Comparison of ENCODE assay signal across 8 cellular contexts in genomic region chr16:30787613-30788378, GRCh38. TPM values are rescaled to one million over a fixed set of nuclear protein-coding genes. Genes with fewer than 3 reads are reported as not detected.
DNase-seq lines count a peak whose midpoint lies in the region; ATAC-seq and TF ChIP-seq lines count a peak whose summit lies in the region.

No MANE protein-coding gene starts in this region.

- H3K27me3 ChIP-seq in H7 (ENCODE audit: control insufficient read depth, insufficient read depth, low read length) (no peaks in the 10 kb centered on the region; the same call in 1 of the 2 replicates), hepatocyte (no peaks in the 10 kb centered on the region)

- no peak for ATAC-seq in HG03039 (IDR thresholded peaks at IDR 0.05; ENCODE audit: unreplicated experiment)

- H3K27ac Mint-ChIP-seq in activated CD4-positive, alpha-beta memory T cell treated with anti-CD3 and anti-CD28 coated beads for 36 hours = no peak overlapping the region

- H3K9me3 Mint-ChIP-seq in activated CD4-positive, alpha-beta memory T cell treated with anti-CD3 and anti-CD28 coated beads for 36 hours = no peaks in the 10 kb centered on the region

- H3K79me2 ChIP-seq in hepatocyte = peaks cover 34% of the 10 kb centered on the region

- peaks cover 20% of the 10 kb centered on the region for H3K4me1 ChIP-seq in hepatocyte (ENCODE audit: insufficient read depth)

- H3K4me1 Mint-ChIP-seq in activated CD4-positive, alpha-beta memory T cell treated with anti-CD3 and anti-CD28 coated beads for 36 hours (ENCODE audit: low read depth) = peaks cover 12% of the 10 kb centered on the region

- no peaks in the 10 kb centered on the region for H3K9me2 ChIP-seq in hepatocyte (replicated peaks; ENCODE audit: insufficient read depth)

- H2AFZ ChIP-seq in hepatocyte = peak overlapping the region; percentile 99

- H3K9me3 ChIP-seq in hepatocyte (ENCODE audit: low read depth) = no peaks in the 10 kb centered on the region

- H3K4me3 ChIP-seq in H7 (ENCODE audit: insufficient read depth, low read depth, low read length) = peak overlapping the region; percentile 86
- H3K4me3 ChIP-seq in hepatocyte = peak overlapping the region; percentile 95
- H3K4me3 ChIP-seq in skeletal muscle cell (ENCODE audit: low read depth, low read length) = peak overlapping the region; percentile 94

- intact Hi-C loops in activated CD4-positive, alpha-beta memory T cell treated with anti-CD3 and anti-CD28 coated beads for 36 hours (cut with micrococcal nuclease) = loop anchor here (1.0 kb wide), 1 partner anchor 19 kb away; no protein-coding TSS in a partner anchor

- no peak for TF ChIP-seq CTCF in hepatocyte (IDR thresholded peaks at IDR 0.05; ENCODE audit: poor library complexity)

- in situ Hi-C loops in ACHN (cut with HindIII; ENCODE audit: low pct_ligation_motif_present, low pct_unique_long_range_greater_than_20kb, low sequenced_read_pairs) = loop anchor here (25.0 kb wide), 1 partner anchor 100 kb away; the partner anchor contains the start of genes BCL7C and CTF1

- peak overlapping the region; percentile 98 for H3K27ac ChIP-seq in hepatocyte

- H3K36me3 Mint-ChIP-seq in activated CD4-positive, alpha-beta memory T cell treated with anti-CD3 and anti-CD28 coated beads for 36 hours = peaks cover 5% of the 10 kb centered on the region

- no peak for DNase-seq in H7
- DNase-seq in activated CD4-positive, alpha-beta memory T cell treated with anti-CD3 and anti-CD28 coated beads for 36 hours = no peak
- DNase-seq in hepatocyte (ENCODE audit: low spot score) = peak; percentile 12
- DNase-seq in skeletal muscle cell (ENCODE audit: low read depth) = no peak
- DNase-seq in ureter (ENCODE audit: low spot score) = no peak
- no peak for DNase-seq in ACHN
- no peak for DNase-seq in SK-N-DZ (ENCODE audit: low spot score)

- H4K20me1 ChIP-seq in hepatocyte (ENCODE audit: insufficient read depth, poor library complexity, severe bottlenecking) = peaks cover 6% of the 10 kb centered on the region

- peaks cover 5% of the 10 kb centered on the region for H3K36me3 ChIP-seq in H7 (replicated peaks; ENCODE audit: control insufficient read depth, insufficient read depth, low read length)
- no peaks in the 10 kb centered on the region for H3K36me3 ChIP-seq in hepatocyte (replicated peaks; ENCODE audit: insufficient read depth, low read depth)

- H3K4me3 Mint-ChIP-seq in activated CD4-positive, alpha-beta memory T cell treated with anti-CD3 and anti-CD28 coated beads for 36 hours = peak overlapping the region; percentile 77

- peak overlapping the region; percentile 97 for H3K4me2 ChIP-seq in hepatocyte

- H3K27me3 Mint-ChIP-seq in activated CD4-positive, alpha-beta memory T cell treated with anti-CD3 and anti-CD28 coated beads for 36 hours = peaks cover 4% of the 10 kb centered on the region

- WGBS in hepatocyte (ENCODE audit: low lambda C conversion rate, missing lambda C conversion rate) = 37% methylated on average over 11 of the region's 11 CpGs

- POLR2A ChIA-PET in activated CD4-positive, alpha-beta memory T cell treated with anti-CD3 and anti-CD28 coated beads for 36 hours (lab: Charles Lee) = interaction anchor here (1.0 to 1.2 kb wide), 2 partner anchors 11 to 18 kb away, joined by 3 read pairs; no protein-coding TSS in a partner anchor

- CTCF ChIA-PET in activated CD4-positive, alpha-beta memory T cell treated with anti-CD3 and anti-CD28 coated beads for 36 hours (lab: Charles Lee) = interaction anchor here (1.0 kb wide), 2 partner anchors 18 to 26 kb away, joined by 3 to 4 read pairs; no protein-coding TSS in a partner anchor

RNA-seq across cellular contexts. Expression of gene ZNF629, which starts 0.8 kb away (rescaled TPM):
- total RNA-seq in H7 (2014; rRNA removed; shearing (Covaris generic)) = 15.1 and 16.0 TPM in 2 replicates
- 1 to 10 TPM; 2.9 to 3.1 TPM for total RNA-seq in activated CD4-positive, alpha-beta memory T cell treated with anti-CD3 and anti-CD28 coated beads for 36 hours
- total RNA-seq in hepatocyte (12.2 and 15.6 TPM in 2 replicates), ureter (21.6 TPM)
- 7.7 and 8.7 TPM in 2 replicates for polyA plus RNA-seq in hepatocyte
- 15.0 and 15.4 TPM in 2 replicates for polyA plus RNA-seq in SK-N-DZ (2014; cell fraction: cytosol; rRNA removed)
- 10.7 and 13.9 TPM in 2 replicates for polyA plus RNA-seq in SK-N-DZ (2014; cell fraction: nucleus; rRNA removed)

RNA-seq across cellular contexts. Expression of gene RNF40, which starts 25.7 kb away (rescaled TPM):
- total RNA-seq in H7 (2014; rRNA removed; shearing (Covaris generic)) = 72.6 and 72.9 TPM in 2 replicates
- 10 to 100 TPM; 70.9 to 72.8 TPM for total RNA-seq in activated CD4-positive, alpha-beta memory T cell treated with anti-CD3 and anti-CD28 coated beads for 36 hours
- total RNA-seq in hepatocyte = 63.5 and 75.3 TPM in 2 replicates
- polyA plus RNA-seq in hepatocyte = 70.4 and 75.6 TPM in 2 replicates
- 133 TPM for total RNA-seq in ureter
- polyA plus RNA-seq in SK-N-DZ (2014; cell fraction: cytosol; rRNA removed) = 76.5 and 83.8 TPM in 2 replicates
- polyA plus RNA-seq in SK-N-DZ (2014; cell fraction: nucleus; rRNA removed) = 104 and 122 TPM in 2 replicates

RNA-seq across cellular contexts. Expression of gene CFAP119, which starts 25.9 kb away (rescaled TPM):
- total RNA-seq in H7 (2014; rRNA removed; shearing (Covaris generic)) = 1.5 and 2.1 TPM in 2 replicates
- total RNA-seq in activated CD4-positive, alpha-beta memory T cell treated with anti-CD3 and anti-CD28 coated beads for 36 hours = 1 to 10 TPM; 3.8 to 4.9 TPM
- total RNA-seq in hepatocyte (1.3 and 5.0 TPM in 2 replicates), ureter (8.7 TPM)
- 4.2 and 6.1 TPM in 2 replicates for polyA plus RNA-seq in hepatocyte
- 4.3 and 6.4 TPM in 2 replicates for polyA plus RNA-seq in SK-N-DZ (2014; cell fraction: cytosol; rRNA removed)
- 29.9 and 34.1 TPM in 2 replicates for polyA plus RNA-seq in SK-N-DZ (2014; cell fraction: nucleus; rRNA removed)

RNA-seq across cellular contexts. Expression of gene PHKG2, which starts 39.6 kb away (rescaled TPM):
- total RNA-seq in H7 (2014; rRNA removed; shearing (Covaris generic)) = 27.0 and 32.0 TPM in 2 replicates
- 10 to 100 TPM; 24.1 to 27.9 TPM for total RNA-seq in activated CD4-positive, alpha-beta memory T cell treated with anti-CD3 and anti-CD28 coated beads for 36 hours
- total RNA-seq in hepatocyte (27.5 and 28.0 TPM in 2 replicates), ureter (35.9 TPM)
- polyA plus RNA-seq in hepatocyte = 39.5 and 45.6 TPM in 2 replicates
- polyA plus RNA-seq in SK-N-DZ (2014; cell fraction: cytosol; rRNA removed) = 23.3 and 28.6 TPM in 2 replicates
- 71.3 and 96.4 TPM in 2 replicates for polyA plus RNA-seq in SK-N-DZ (2014; cell fraction: nucleus; rRNA removed)
